Comparison of ENCODE assay signal across 8 cellular contexts in genomic region chr12:29073631-29074239, GRCh38.
A peak's percentile ranks its signal among the peaks of the same experiment; 100 is the strongest.
DNase-seq lines count a peak whose midpoint lies in the region; ATAC-seq, FAIRE-seq and TF ChIP-seq lines count a peak whose summit lies in the region.

No MANE protein-coding gene starts in this region.

- H3K4me2 ChIP-seq in hepatocyte: no peak overlapping the region

- no peak overlapping the region for H3K27ac ChIP-seq in hepatocyte

- H3K4me3 ChIP-seq in BJ (ENCODE audit: low read depth, low read length) (no peak overlapping the region), adipocyte (ENCODE audit: low read length) (no peak overlapping the region), hepatocyte (no peak overlapping the region)

- no peaks in the 10 kb centered on the region for H4K20me1 ChIP-seq in hepatocyte (ENCODE audit: insufficient read depth, poor library complexity, severe bottlenecking)

- H3K79me2 ChIP-seq in hepatocyte: no peaks in the 10 kb centered on the region

- FAIRE-seq in GM18507 (lab: Jason Lieb, UNC): peak; percentile 87

- no peak overlapping the region for H2AFZ ChIP-seq in hepatocyte

- CTCF ChIA-PET in BJ (lab: Yijun Ruan, JAX): interaction anchor here (0.8 to 2.1 kb wide), 14 partner anchors 9 to 1340 kb away, joined by 3 to 20 read pairs (median 3); no protein-coding TSS in a partner anchor

- POLR2A ChIA-PET in BJ (lab: Charles Lee): no interaction called here

- TF ChIP-seq CTCF in BJ (IDR thresholded peaks at IDR 0.05; ENCODE audit: insufficient read depth, low read depth, low read length) (peak; percentile 72), hepatocyte (IDR thresholded peaks at IDR 0.05; ENCODE audit: poor library complexity) (peak; percentile 69)

- H3K4me1 ChIP-seq in adipocyte (ENCODE audit: control insufficient read depth, insufficient read depth, low read length): peaks cover 3% of the 10 kb centered on the region
- no peaks in the 10 kb centered on the region for H3K4me1 ChIP-seq in hepatocyte (ENCODE audit: insufficient read depth)

- WGBS in hepatocyte (ENCODE audit: low lambda C conversion rate, missing lambda C conversion rate): 39% methylated on average over 3 of the region's 3 CpGs

- no peak overlapping the region for H3K9ac ChIP-seq in adipocyte (ENCODE audit: low read length)

- H3K9me2 ChIP-seq in hepatocyte (replicated peaks; ENCODE audit: insufficient read depth): no peaks in the 10 kb centered on the region

- H3K27me3 ChIP-seq in BJ (ENCODE audit: control insufficient read depth, insufficient read depth, low read length): no peaks in the 10 kb centered on the region
- H3K27me3 ChIP-seq in adipocyte (replicated peaks; ENCODE audit: control insufficient read depth, insufficient read depth, low read length): no peaks in the 10 kb centered on the region
- H3K27me3 ChIP-seq in hepatocyte: no peaks in the 10 kb centered on the region

- no peak for DNase-seq in BJ (ENCODE audit: low read depth)
- no peak for DNase-seq in GM18507 (ENCODE audit: extremely low spot score, insufficient read length, low read depth)
- peak; percentile 27 for DNase-seq in NCI-H2227 (lab: John Stamatoyannopoulos, UW; ENCODE audit: unreplicated experiment)
- peak; percentile 86 for DNase-seq in adipocyte (ENCODE audit: low read depth)
- DNase-seq in hepatocyte (ENCODE audit: low spot score): peak; percentile 75
- no peak for DNase-seq in stimulated activated naive CD8-positive, alpha-beta T cell treated with anti-CD3 and anti-CD28 coated beads, Interleukin-15, Interleukin-2, amounts not matched to agents 100 U/mL and 50 U/mL, for 24 hours

- H3K36me3 ChIP-seq in BJ (ENCODE audit: control insufficient read depth, insufficient read depth, low read length) (no peaks in the 10 kb centered on the region), adipocyte (ENCODE audit: control insufficient read depth, insufficient read depth, low read length, severe bottlenecking) (no peaks in the 10 kb centered on the region), hepatocyte (replicated peaks; ENCODE audit: insufficient read depth, low read depth) (no peaks in the 10 kb centered on the region)

- ATAC-seq in HG03060 (IDR thresholded peaks at IDR 0.05; ENCODE audit: low read depth, unreplicated experiment) (peak; percentile 59), HG02610 (IDR thresholded peaks at IDR 0.05; ENCODE audit: unreplicated experiment) (no peak)
- ATAC-seq in stimulated activated naive CD8-positive, alpha-beta T cell treated with anti-CD3 and anti-CD28 coated beads, Interleukin-15, Interleukin-2, amounts not matched to agents 100 U/mL and 50 U/mL, for 24 hours: peak; percentile 52

- H3K9me3 ChIP-seq in adipocyte (ENCODE audit: control insufficient read depth, low read length): no peaks in the 10 kb centered on the region
- H3K9me3 ChIP-seq in hepatocyte (ENCODE audit: low read depth): no peaks in the 10 kb centered on the region

Comparison
In these comparisons a context has a peak if more than half of its experiments do, and no peak if none do; other contexts are left out.
1. DNase-seq: peak in NCI-H2227 (single experiment), adipocyte (single experiment) and hepatocyte (single experiment); none in BJ (single experiment), GM18507 (single experiment) and stimulated activated naive CD8-positive, alpha-beta T cell treated with anti-CD3 and anti-CD28 coated beads, Interleukin-15, Interleukin-2, amounts not matched to agents 100 U/mL and 50 U/mL, for 24 hours (single experiment).